ENCODE assay signal across 16 cellular contexts in the genomic region with DNA sequence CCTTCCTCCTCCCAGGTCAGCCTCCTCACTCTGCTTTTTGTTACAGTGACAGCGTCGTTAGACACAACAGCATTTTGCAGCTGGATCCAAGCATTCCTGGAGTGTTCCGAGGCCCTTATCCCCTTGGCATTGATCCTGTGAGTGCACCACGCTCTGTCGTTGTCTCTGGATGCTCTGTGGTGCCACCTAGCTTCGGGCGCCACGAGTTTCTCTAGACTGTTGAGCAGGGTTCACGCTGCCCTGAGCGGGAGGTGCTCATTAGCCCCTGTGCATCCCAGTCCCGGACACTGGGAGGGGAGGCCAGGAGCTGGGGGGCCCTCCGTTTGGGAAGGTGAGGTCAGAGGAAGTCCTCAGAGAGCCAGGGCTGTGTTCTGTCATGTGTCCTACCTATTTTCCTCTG. TPM values are rescaled to one million over a fixed set of nuclear protein-coding genes. Genes with fewer than 3 reads are reported as not detected.
DNase-seq lines count a peak whose midpoint lies in the region; ATAC-seq, FAIRE-seq and TF ChIP-seq lines count a peak whose summit lies in the region.
"Had no signal": no experiment of that assay in that cellular context is flagged by ENCODE, and none has a peak within 500 bp of the region (broad histone marks: within the 10 kb centered on the region; RNA-seq: fewer than 3 reads in every experiment).

No MANE protein-coding gene starts in this region.

- H3K9me3 ChIP-seq in Panc1 (ENCODE audit: control insufficient read depth, insufficient read depth, low read depth, low read length): no peaks in the 10 kb centered on the region
- H3K9me3 ChIP-seq: HAP-1 had no signal

- H3K27me3 Mint-ChIP-seq in natural killer cell treated with Interleukin-12 subunit alpha and Interleukin-12 subunit beta and Interleukin-15 and Interleukin-18, amount 100 ng/mL, for 72 hours: no peaks in the 10 kb centered on the region
- no peaks in the 10 kb centered on the region for H3K27me3 Mint-ChIP-seq in natural killer cell (ENCODE audit: low read depth in 2 of 2)

- no peak for ATAC-seq in natural killer cell treated with Interleukin-12 subunit alpha and Interleukin-12 subunit beta and Interleukin-15 and Interleukin-18, amount 100 ng/mL, for 72 hours
- ATAC-seq in natural killer cell (no peak), Panc1 (peak; percentile 63; the same call in 1 of the 2 replicates), HG03097 (IDR thresholded peaks at IDR 0.05; ENCODE audit: low FRiP score, unreplicated experiment) (no peak), GM21526 (IDR thresholded peaks at IDR 0.05; ENCODE audit: low FRiP score, unreplicated experiment) (no peak), GM21717 (IDR thresholded peaks at IDR 0.05; ENCODE audit: unreplicated experiment) (no peak)

- no peaks in the 10 kb centered on the region for H3K4me1 ChIP-seq in Panc1 (ENCODE audit: control insufficient read depth, insufficient read depth, low read length)
- H3K4me1 ChIP-seq: HAP-1 had no signal

- H3K4me3 ChIP-seq in Panc1 (ENCODE audit: low read depth in 2 of 2, low read length in 2 of 2) (no peak overlapping the region), epithelial cell of esophagus (ENCODE audit: low read length) (no peak overlapping the region)
- H3K4me3 ChIP-seq: HAP-1 had no signal

- in situ Hi-C loops in Panc1 (cut with HindIII; ENCODE audit: low pct_unique_long_range_greater_than_20kb, low sequenced_read_pairs): no loop called here

- no peak for DNase-seq in natural killer cell treated with Interleukin-12 subunit alpha and Interleukin-12 subunit beta and Interleukin-15 and Interleukin-18, amount 100 ng/mL, for 72 hours (ENCODE audit: low spot score)
- no peak for DNase-seq in natural killer cell
- DNase-seq in Panc1 (ENCODE audit: low read depth, low spot score): no peak
- no peak for DNase-seq in epithelial cell of esophagus (ENCODE audit: low read depth)
- DNase-seq in urothelium cell line (ENCODE audit: low spot score): peak; percentile 26
- DNase-seq: effector CD4-positive, alpha-beta T cell; IMR-90; NCI-H1930; stimulated activated naive CD4-positive, alpha-beta T cell treated with Interleukin-2 at 50 U/mL for 16 hours; T-helper 9 cell had no signal

- H3K27me3 ChIP-seq in Panc1 (ENCODE audit: control insufficient read depth, insufficient read depth, low read length): no peaks in the 10 kb centered on the region

- no peak for FAIRE-seq in urothelium cell line (lab: Jason Lieb, UNC)
- FAIRE-seq: RCC 7860 had no signal

- peaks cover 48% of the 10 kb centered on the region for H3K36me3 Mint-ChIP-seq in natural killer cell treated with Interleukin-12 subunit alpha and Interleukin-12 subunit beta and Interleukin-15 and Interleukin-18, amount 100 ng/mL, for 72 hours
- peaks cover 41% of the 10 kb centered on the region for H3K36me3 Mint-ChIP-seq in natural killer cell

- no peaks in the 10 kb centered on the region for H3K9me3 Mint-ChIP-seq in natural killer cell treated with Interleukin-12 subunit alpha and Interleukin-12 subunit beta and Interleukin-15 and Interleukin-18, amount 100 ng/mL, for 72 hours
- no peaks in the 10 kb centered on the region for H3K9me3 Mint-ChIP-seq in natural killer cell

- CTCF ChIA-PET in Panc1 (lab: Charles Lee): no interaction called here

- BruUV-seq in Panc1 (replicated peaks; lab: Mats Ljungman, UMichigan): no TSS peak

- intact Hi-C loops in natural killer cell (cut with micrococcal nuclease) (no loop called here), Panc1 (cut with micrococcal nuclease; ENCODE audit: unreplicated experiment) (no loop called here)

- peaks cover 3% of the 10 kb centered on the region for H3K36me3 ChIP-seq in Panc1 (ENCODE audit: control insufficient read depth, insufficient read depth, low read length)

- TF ChIP-seq CTCF in natural killer cell (IDR thresholded peaks at IDR 0.05) (no peak), Panc1 (IDR thresholded peaks at IDR 0.05) (no peak), epithelial cell of esophagus (IDR thresholded peaks at IDR 0.05; ENCODE audit: insufficient read depth, low read depth, low read length, missing control alignments) (peak; percentile 10)

- H3K27ac Mint-ChIP-seq in natural killer cell treated with Interleukin-12 subunit alpha and Interleukin-12 subunit beta and Interleukin-15 and Interleukin-18, amount 100 ng/mL, for 72 hours: peak overlapping the region; percentile 11 to 50
- no peak overlapping the region for H3K27ac Mint-ChIP-seq in natural killer cell

- no peak overlapping the region for H3K27ac ChIP-seq in Panc1 (ENCODE audit: low read length)
- H3K27ac ChIP-seq: C4-2B had no signal

- H3K4me3 Mint-ChIP-seq in natural killer cell treated with Interleukin-12 subunit alpha and Interleukin-12 subunit beta and Interleukin-15 and Interleukin-18, amount 100 ng/mL, for 72 hours: no peak overlapping the region
- no peak overlapping the region for H3K4me3 Mint-ChIP-seq in natural killer cell

- peaks cover 25 to 34% of the 10 kb centered on the region in 2 donors for H3K4me1 Mint-ChIP-seq in natural killer cell treated with Interleukin-12 subunit alpha and Interleukin-12 subunit beta and Interleukin-15 and Interleukin-18, amount 100 ng/mL, for 72 hours (ENCODE audit: low read depth in 2 of 2)
- peaks cover 22 to 24% of the 10 kb centered on the region in 2 donors for H3K4me1 Mint-ChIP-seq in natural killer cell

- POLR2A ChIA-PET in Panc1 (lab: Charles Lee): interaction anchor here (0.6 kb wide), 1 partner anchor 27 kb away, joined by 6 read pairs; no protein-coding TSS in a partner anchor

RNA-seq across cellular contexts. Expression of gene DNAH10, which starts 17.3 kb away (rescaled TPM):
- total RNA-seq in natural killer cell treated with Interleukin-12 subunit alpha and Interleukin-12 subunit beta and Interleukin-15 and Interleukin-18, amount 100 ng/mL, for 72 hours: under 1 TPM; 0.29 to 0.36 TPM
- total RNA-seq in natural killer cell (1 to 10 TPM in 1 of 3 donors, under 1 TPM in 2; 0.43 to 1.7 (median 0.94) TPM), Panc1 (2021; ENCODE audit: unreplicated experiment) (0.39 TPM)
- 0.82 TPM for polyA plus RNA-seq in Panc1 (2012; ENCODE audit: insufficient read length)

RNA-seq across cellular contexts. Expression of gene ATP6V0A2, which starts 32.7 kb away (rescaled TPM):
- total RNA-seq in natural killer cell treated with Interleukin-12 subunit alpha and Interleukin-12 subunit beta and Interleukin-15 and Interleukin-18, amount 100 ng/mL, for 72 hours: 10 to 100 TPM; 37.5 to 92.9 TPM
- total RNA-seq in natural killer cell (10 to 100 TPM; 47.7 to 69.5 (median 56.5) TPM), Panc1 (2021; ENCODE audit: unreplicated experiment) (35.2 TPM)
- 20.9 TPM for polyA plus RNA-seq in Panc1 (2012; ENCODE audit: insufficient read length)

Comparison
In these comparisons a context has a peak if more than half of its experiments do, and no peak if none do; other contexts are left out.
1. H3K27ac Mint-ChIP-seq: peak in natural killer cell treated with Interleukin-12 subunit alpha and Interleukin-12 subunit beta and Interleukin-15 and Interleukin-18, amount 100 ng/mL, for 72 hours (2 of 2); none in natural killer cell (0 of 2).